Comparison of ENCODE assay signal across 24 cellular contexts in genomic region chr20:61942526-61942925, GRCh38.
"Had no signal": no experiment of that assay in that cellular context is flagged by ENCODE, and none has a peak within 500 bp of the region (broad histone marks: within the 10 kb centered on the region; RNA-seq: fewer than 3 reads in every experiment).

No MANE protein-coding gene starts in this region.

- H3K4me1 Mint-ChIP-seq: activated CD4-positive, alpha-beta T cell treated with anti-CD3 and anti-CD28 coated beads, Interleukin-2, amount 10 ng/mL, durations not matched to agents 7 days and 5 days; activated T-helper 17 cell treated with anti-CD3 and anti-CD28 coated beads, Interleukin-2, amount 50 U/mL, for 72 hours; central memory CD8-positive, alpha-beta T cell; naive B cell; stimulated activated effector memory CD8-positive, alpha-beta T cell treated with anti-CD3 and anti-CD28 coated beads, Interleukin-12 subunit alpha, Interleukin-12 subunit beta, amount 100 ng/mL, for 72 hours; T-helper 17 cell had no signal

- H3K4me1 ChIP-seq: breast epithelium, left lung, parathyroid adenoma, upper lobe of left lung had no signal

- H2AFZ ChIP-seq: parathyroid adenoma had no signal

- H3K9me3 Mint-ChIP-seq: activated CD4-positive, alpha-beta T cell treated with anti-CD3 and anti-CD28 coated beads, Interleukin-2, amount 10 ng/mL, durations not matched to agents 7 days and 5 days; activated naive CD4-positive, alpha-beta T cell treated with anti-CD3 and anti-CD28 coated beads, Interleukin-2, amount 50 U/mL, for 72 hours; activated T-cell treated with anti-CD3 and anti-CD28 coated beads, Interleukin-2, amount 50 U/mL, for 4 hours; activated T-helper 17 cell treated with anti-CD3 and anti-CD28 coated beads, Interleukin-2, amount 50 U/mL, for 72 hours; central memory CD8-positive, alpha-beta T cell; stimulated activated effector memory CD8-positive, alpha-beta T cell treated with anti-CD3 and anti-CD28 coated beads, Interleukin-12 subunit alpha, Interleukin-12 subunit beta, amount 100 ng/mL, for 72 hours; stimulated activated naive CD8-positive, alpha-beta T cell treated with anti-CD3 and anti-CD28 coated beads, Interleukin-15, Interleukin-2, amounts not matched to agents 100 ng/mL and 50 ng/mL, for 24 hours had no signal

- H3K9me3 ChIP-seq: breast epithelium, left lung, upper lobe of left lung had no signal

- H3K27ac ChIP-seq: breast epithelium, left lung, parathyroid adenoma, upper lobe of left lung, WERI-Rb-1 had no signal

- H3K79me2 ChIP-seq: parathyroid adenoma had no signal

- H3K27me3 Mint-ChIP-seq: activated CD4-positive, alpha-beta T cell treated with anti-CD3 and anti-CD28 coated beads, Interleukin-2, amount 10 ng/mL, durations not matched to agents 7 days and 5 days; activated CD8-positive, alpha-beta T cell treated with anti-CD3 and anti-CD28 coated beads for 36 hours; activated T-helper 17 cell treated with anti-CD3 and anti-CD28 coated beads, Interleukin-2, amount 50 U/mL, for 72 hours; central memory CD8-positive, alpha-beta T cell; naive B cell; stimulated activated naive CD8-positive, alpha-beta T cell treated with anti-CD3 and anti-CD28 coated beads, Interleukin-15, Interleukin-2, amounts not matched to agents 100 ng/mL and 50 ng/mL, for 24 hours; T-helper 17 cell had no signal

- H3K4me3 Mint-ChIP-seq: activated CD4-positive, alpha-beta T cell treated with anti-CD3 and anti-CD28 coated beads, Interleukin-2, amount 10 ng/mL, durations not matched to agents 7 days and 5 days; activated CD8-positive, alpha-beta T cell treated with anti-CD3 and anti-CD28 coated beads for 36 hours; activated T-cell treated with anti-CD3 and anti-CD28 coated beads, Interleukin-2, amount 50 U/mL, for 4 hours; activated T-helper 17 cell treated with anti-CD3 and anti-CD28 coated beads, Interleukin-2, amount 50 U/mL, for 72 hours; central memory CD8-positive, alpha-beta T cell; naive B cell; stimulated activated effector memory CD8-positive, alpha-beta T cell treated with anti-CD3 and anti-CD28 coated beads, Interleukin-12 subunit alpha, Interleukin-12 subunit beta, amount 100 ng/mL, for 72 hours; stimulated activated naive CD8-positive, alpha-beta T cell treated with anti-CD3 and anti-CD28 coated beads, Interleukin-15, Interleukin-2, amounts not matched to agents 100 ng/mL and 50 ng/mL, for 24 hours; T-helper 17 cell had no signal

- H3K4me3 ChIP-seq: breast epithelium, left lung, upper lobe of left lung had no signal

- H3K9ac ChIP-seq: parathyroid adenoma had no signal

- DNase-seq: activated CD4-positive, alpha-beta T cell treated with anti-CD3 and anti-CD28 coated beads, Interleukin-2, amount 10 ng/mL, durations not matched to agents 7 days and 5 days; activated CD8-positive, alpha-beta T cell treated with anti-CD3 and anti-CD28 coated beads for 36 hours; activated naive CD4-positive, alpha-beta T cell; activated T-cell treated with anti-CD3 and anti-CD28 coated beads, Interleukin-2, amount 50 U/mL, for 4 hours; dermis blood vessel endothelial cell; effector memory CD4-positive, alpha-beta T cell; mammary epithelial cell; naive B cell; nucleus accumbens; stimulated activated CD4-positive, alpha-beta T cell treated with anti-CD3 and anti-CD28 coated beads, Interleukin-12 subunit alpha, Interleukin-12 subunit beta, amount 100 ng/mL, for 4 hours; stimulated activated CD4-positive, alpha-beta T cell treated with anti-CD3 and anti-CD28 coated beads, Interleukin-4, amount 100 ng/mL, for 24 hours; T1000; WERI-Rb-1 had no signal

- H3K27ac Mint-ChIP-seq: activated CD4-positive, alpha-beta T cell treated with anti-CD3 and anti-CD28 coated beads, Interleukin-2, amount 10 ng/mL, durations not matched to agents 7 days and 5 days; activated CD8-positive, alpha-beta T cell treated with anti-CD3 and anti-CD28 coated beads for 36 hours; activated naive CD4-positive, alpha-beta T cell treated with anti-CD3 and anti-CD28 coated beads, Interleukin-2, amount 50 U/mL, for 72 hours; activated T-helper 17 cell treated with anti-CD3 and anti-CD28 coated beads, Interleukin-2, amount 50 U/mL, for 72 hours; naive B cell; stimulated activated effector memory CD8-positive, alpha-beta T cell treated with anti-CD3 and anti-CD28 coated beads, Interleukin-12 subunit alpha, Interleukin-12 subunit beta, amount 100 ng/mL, for 72 hours; stimulated activated naive CD8-positive, alpha-beta T cell treated with anti-CD3 and anti-CD28 coated beads, Interleukin-15, Interleukin-2, amounts not matched to agents 100 ng/mL and 50 ng/mL, for 24 hours; T-helper 17 cell had no signal

- H3K27me3 ChIP-seq: breast epithelium, upper lobe of left lung had no signal

- H3K36me3 Mint-ChIP-seq: activated naive CD4-positive, alpha-beta T cell treated with anti-CD3 and anti-CD28 coated beads, Interleukin-2, amount 50 U/mL, for 72 hours; naive B cell; stimulated activated effector memory CD8-positive, alpha-beta T cell treated with anti-CD3 and anti-CD28 coated beads, Interleukin-12 subunit alpha, Interleukin-12 subunit beta, amount 100 ng/mL, for 72 hours had no signal

- H3K36me3 ChIP-seq: breast epithelium, left lung, upper lobe of left lung, WERI-Rb-1 had no signal

- ATAC-seq: activated CD8-positive, alpha-beta T cell treated with anti-CD3 and anti-CD28 coated beads for 36 hours; activated naive CD4-positive, alpha-beta T cell treated with anti-CD3 and anti-CD28 coated beads, Interleukin-2, amount 50 U/mL, for 72 hours; activated T-cell treated with anti-CD3 and anti-CD28 coated beads, Interleukin-2, amount 50 U/mL, for 4 hours; activated T-helper 17 cell treated with anti-CD3 and anti-CD28 coated beads, Interleukin-2, amount 50 U/mL, for 72 hours; left lung; SK-N-SH treated with all-trans-retinoic acid at 6 μM for 48 hours; stimulated activated effector memory CD8-positive, alpha-beta T cell treated with anti-CD3 and anti-CD28 coated beads, Interleukin-12 subunit alpha, Interleukin-12 subunit beta, amount 100 ng/mL, for 72 hours; T-helper 17 cell had no signal
